15 cellular contexts compared by ENCODE assay signal in genomic region chr2:151481744-151482143, GRCh38.
DNase-seq lines count a peak whose midpoint lies in the region; ATAC-seq and TF ChIP-seq lines count a peak whose summit lies in the region.
"Had no signal": no experiment of that assay in that cellular context is flagged by ENCODE, and none has a peak within 500 bp of the region (broad histone marks: within the 10 kb centered on the region; RNA-seq: fewer than 3 reads in every experiment).

No MANE protein-coding gene starts in this region.

- POLR2A ChIA-PET in activated CD8-positive, alpha-beta T cell treated with anti-CD3 and anti-CD28 coated beads for 36 hours (lab: Charles Lee): no interaction called here
- POLR2A ChIA-PET in activated CD8-positive, alpha-beta T cell treated with anti-CD3 and anti-CD28 coated beads, Interleukin-2, amount 10 ng/mL, durations not matched to agents 7 days and 5 days (lab: Charles Lee): interaction anchor here (0.7 kb wide), 1 partner anchor 58 kb away, joined by 3 read pairs; no protein-coding TSS in a partner anchor

- H3K4me1 Mint-ChIP-seq in activated CD8-positive, alpha-beta T cell treated with anti-CD3 and anti-CD28 coated beads for 36 hours (ENCODE audit: low read depth): peaks cover 32% of the 10 kb centered on the region
- H3K4me1 Mint-ChIP-seq in activated CD8-positive, alpha-beta T cell treated with anti-CD3 and anti-CD28 coated beads, Interleukin-2, amount 10 ng/mL, durations not matched to agents 7 days and 5 days (ENCODE audit: low read depth): peaks cover 11% of the 10 kb centered on the region
- peaks cover 20% of the 10 kb centered on the region for H3K4me1 Mint-ChIP-seq in HFFc6 (ENCODE audit: low read depth)

- DNase-seq in activated CD8-positive, alpha-beta T cell treated with anti-CD3 and anti-CD28 coated beads for 36 hours: peak; percentile 52
- DNase-seq in activated CD8-positive, alpha-beta T cell treated with anti-CD3 and anti-CD28 coated beads, Interleukin-2, amount 10 ng/mL, durations not matched to agents 7 days and 5 days: no peak
- peak in 1 of 2 donors; percentile 49 for DNase-seq in activated naive CD4-positive, alpha-beta T cell treated with anti-CD3 and anti-CD28 coated beads, Interleukin-2, amount 50 U/mL, for 72 hours (ENCODE audit: low spot score in 2 of 2)
- peak; percentile 1 for DNase-seq in stimulated activated CD8-positive, alpha-beta memory T cell treated with anti-CD3 and anti-CD28 coated beads, Interleukin-12 subunit alpha, Interleukin-12 subunit beta, amount 100 ng/mL, for 24 hours (ENCODE audit: extremely low read depth)
- DNase-seq in NCI-H1436 treated with DMSO at 0.1 percent for 48 hours (lab: John Stamatoyannopoulos, UW): no peak
- DNase-seq in amygdala (lab: John Stamatoyannopoulos, UW): no peak
- no peak for DNase-seq in HFFc6
- DNase-seq: heart left ventricle, NCI-H1105 treated with DMSO at 0.1 percent for 48 hours, NCI-H2171 treated with DMSO at 0.1 percent for 48 hours, NCI-H82, ovary, PC-9, upper lobe of right lung had no signal

- ATAC-seq in activated CD8-positive, alpha-beta T cell treated with anti-CD3 and anti-CD28 coated beads for 36 hours: peak; percentile 74
- ATAC-seq in activated CD8-positive, alpha-beta T cell treated with anti-CD3 and anti-CD28 coated beads, Interleukin-2, amount 10 ng/mL, durations not matched to agents 7 days and 5 days: no peak
- ATAC-seq in HG02852 (IDR thresholded peaks at IDR 0.05; ENCODE audit: unreplicated experiment): peak; percentile 84
- ATAC-seq in activated naive CD4-positive, alpha-beta T cell treated with anti-CD3 and anti-CD28 coated beads, Interleukin-2, amount 50 U/mL, for 72 hours: peak; percentile 93 to 94
- ATAC-seq: heart left ventricle had no signal

- no peak for TF ChIP-seq CTCF in activated CD8-positive, alpha-beta T cell treated with anti-CD3 and anti-CD28 coated beads for 36 hours (IDR thresholded peaks at IDR 0.05)
- no peak for TF ChIP-seq CTCF in HFFc6 (IDR thresholded peaks at IDR 0.05)

- H3K9me3 Mint-ChIP-seq in activated CD8-positive, alpha-beta T cell treated with anti-CD3 and anti-CD28 coated beads for 36 hours: peaks cover 18% of the 10 kb centered on the region
- no peaks in the 10 kb centered on the region for H3K9me3 Mint-ChIP-seq in activated CD8-positive, alpha-beta T cell treated with anti-CD3 and anti-CD28 coated beads, Interleukin-2, amount 10 ng/mL, durations not matched to agents 7 days and 5 days (ENCODE audit: insufficient read depth)
- H3K9me3 Mint-ChIP-seq in activated naive CD4-positive, alpha-beta T cell treated with anti-CD3 and anti-CD28 coated beads, Interleukin-2, amount 50 U/mL, for 72 hours: peaks cover 0 to 21% of the 10 kb centered on the region in 2 donors
- no peaks in the 10 kb centered on the region for H3K9me3 Mint-ChIP-seq in HFFc6

- no peaks in the 10 kb centered on the region for H3K27me3 Mint-ChIP-seq in activated CD8-positive, alpha-beta T cell treated with anti-CD3 and anti-CD28 coated beads for 36 hours
- no peaks in the 10 kb centered on the region for H3K27me3 Mint-ChIP-seq in activated CD8-positive, alpha-beta T cell treated with anti-CD3 and anti-CD28 coated beads, Interleukin-2, amount 10 ng/mL, durations not matched to agents 7 days and 5 days (ENCODE audit: low read depth)
- no peaks in the 10 kb centered on the region for H3K27me3 Mint-ChIP-seq in HFFc6 (ENCODE audit: insufficient read depth)

- H3K4me3 Mint-ChIP-seq in activated CD8-positive, alpha-beta T cell treated with anti-CD3 and anti-CD28 coated beads for 36 hours: no peak overlapping the region
- H3K4me3 Mint-ChIP-seq in activated CD8-positive, alpha-beta T cell treated with anti-CD3 and anti-CD28 coated beads, Interleukin-2, amount 10 ng/mL, durations not matched to agents 7 days and 5 days: no peak overlapping the region
- no peak overlapping the region for H3K4me3 Mint-ChIP-seq in HFFc6

- H3K27ac Mint-ChIP-seq in activated CD8-positive, alpha-beta T cell treated with anti-CD3 and anti-CD28 coated beads for 36 hours: peak overlapping the region; percentile 56
- no peak overlapping the region for H3K27ac Mint-ChIP-seq in activated CD8-positive, alpha-beta T cell treated with anti-CD3 and anti-CD28 coated beads, Interleukin-2, amount 10 ng/mL, durations not matched to agents 7 days and 5 days
- peak overlapping the region; percentile 72 to 81 for H3K27ac Mint-ChIP-seq in activated naive CD4-positive, alpha-beta T cell treated with anti-CD3 and anti-CD28 coated beads, Interleukin-2, amount 50 U/mL, for 72 hours
- H3K27ac Mint-ChIP-seq in HFFc6: no peak overlapping the region

- H3K36me3 Mint-ChIP-seq in activated CD8-positive, alpha-beta T cell treated with anti-CD3 and anti-CD28 coated beads for 36 hours (ENCODE audit: low read depth): peaks cover 86% of the 10 kb centered on the region
- H3K36me3 Mint-ChIP-seq in activated CD8-positive, alpha-beta T cell treated with anti-CD3 and anti-CD28 coated beads, Interleukin-2, amount 10 ng/mL, durations not matched to agents 7 days and 5 days (ENCODE audit: low read depth): peaks cover 79% of the 10 kb centered on the region
- H3K36me3 Mint-ChIP-seq in activated naive CD4-positive, alpha-beta T cell treated with anti-CD3 and anti-CD28 coated beads, Interleukin-2, amount 50 U/mL, for 72 hours: peaks cover 24 to 87% of the 10 kb centered on the region in 2 donors
- peaks cover 45% of the 10 kb centered on the region for H3K36me3 Mint-ChIP-seq in HFFc6 (ENCODE audit: low read depth)

- CTCF ChIA-PET in activated CD8-positive, alpha-beta T cell treated with anti-CD3 and anti-CD28 coated beads for 36 hours (lab: Charles Lee): no interaction called here
- CTCF ChIA-PET in activated CD8-positive, alpha-beta T cell treated with anti-CD3 and anti-CD28 coated beads, Interleukin-2, amount 10 ng/mL, durations not matched to agents 7 days and 5 days (lab: Charles Lee): interaction anchor here (2.1 kb wide), 1 partner anchor 243 kb away, joined by 5 read pairs; no protein-coding TSS in a partner anchor

- intact Hi-C loops in activated CD8-positive, alpha-beta T cell treated with anti-CD3 and anti-CD28 coated beads for 36 hours (cut with micrococcal nuclease): no loop called here

Comparison
In these comparisons a context has a peak if more than half of its experiments do, and no peak if none do; other contexts are left out.
1. DNase-seq: peak in activated CD8-positive, alpha-beta T cell treated with anti-CD3 and anti-CD28 coated beads for 36 hours (single experiment) and stimulated activated CD8-positive, alpha-beta memory T cell treated with anti-CD3 and anti-CD28 coated beads, Interleukin-12 subunit alpha, Interleukin-12 subunit beta, amount 100 ng/mL, for 24 hours (single experiment); none in activated CD8-positive, alpha-beta T cell treated with anti-CD3 and anti-CD28 coated beads, Interleukin-2, amount 10 ng/mL, durations not matched to agents 7 days and 5 days (single experiment), NCI-H1436 treated with DMSO at 0.1 percent for 48 hours (single experiment), amygdala (0 of 56) and HFFc6 (single experiment).
2. H3K27ac Mint-ChIP-seq: peak in activated CD8-positive, alpha-beta T cell treated with anti-CD3 and anti-CD28 coated beads for 36 hours (single experiment) and activated naive CD4-positive, alpha-beta T cell treated with anti-CD3 and anti-CD28 coated beads, Interleukin-2, amount 50 U/mL, for 72 hours (2 of 2); none in activated CD8-positive, alpha-beta T cell treated with anti-CD3 and anti-CD28 coated beads, Interleukin-2, amount 10 ng/mL, durations not matched to agents 7 days and 5 days (single experiment) and HFFc6 (single experiment).